ENCODE assay signal across 8 cellular contexts in the genomic region with DNA sequence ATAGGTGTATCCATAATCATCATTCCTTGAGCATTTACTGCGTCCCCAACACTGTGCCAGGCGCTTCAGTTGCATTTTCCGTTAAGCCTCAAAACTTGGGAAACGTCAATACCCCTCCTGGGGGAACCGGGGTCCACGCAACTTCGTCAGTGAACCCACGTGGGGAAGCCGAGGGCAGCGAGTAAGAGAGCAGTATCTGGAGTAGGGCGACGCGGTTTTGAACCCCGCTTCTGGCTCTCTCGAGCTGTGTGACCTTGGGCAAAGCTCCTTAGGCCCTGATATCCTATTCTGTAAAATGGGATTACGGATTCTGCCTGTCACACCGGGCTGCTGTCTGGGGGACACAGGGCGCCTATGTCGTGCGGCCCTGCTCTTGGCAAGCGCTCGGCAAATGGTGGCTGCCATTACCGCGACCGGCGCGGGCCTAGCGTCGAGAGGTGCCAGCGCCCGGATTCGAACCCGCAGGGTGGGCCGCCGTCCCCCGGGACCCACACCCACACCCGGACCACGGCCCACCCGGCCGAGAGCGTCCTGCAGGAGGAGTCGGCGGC. TPM values are rescaled to one million over a fixed set of nuclear protein-coding genes. Genes with fewer than 3 reads are reported as not detected.
DNase-seq lines count a peak whose midpoint lies in the region; ATAC-seq and TF ChIP-seq lines count a peak whose summit lies in the region.

No MANE protein-coding gene starts in this region.

- WGBS in adipose tissue, 3 donors: 1 to 2% (median 2%) methylated on average over 43 of the region's 43 CpGs
- 2 to 4% methylated on average over 17 of the region's 43 CpGs for WGBS in tibial nerve, 2 donors

- peaks cover 4 to 61% (median 39%) of the 10 kb centered on the region in 4 donors for H3K4me1 ChIP-seq in tibial nerve

- in situ Hi-C loops in G401 (cut with HindIII; ENCODE audit: low sequenced_read_pairs): no loop called here

- H3K27me3 ChIP-seq in layer of hippocampus (ENCODE audit: control insufficient read depth, insufficient read depth, low read length): no peaks in the 10 kb centered on the region
- H3K27me3 ChIP-seq in tibial nerve: no peaks in the 10 kb centered on the region

- no peaks in the 10 kb centered on the region for H3K9me3 ChIP-seq in tibial nerve

- no peak for TF ChIP-seq EP300 in tibial nerve (IDR thresholded peaks at IDR 0.05)

- peak overlapping the region; percentile 70 to 86 (median 74) for H3K4me3 ChIP-seq in tibial nerve

- H3K27ac ChIP-seq in adipose tissue (ENCODE audit: low read depth, low read length): peak overlapping the region; percentile 12
- H3K27ac ChIP-seq in layer of hippocampus (ENCODE audit: low read depth, low read length): peak overlapping the region; percentile 88
- H3K27ac ChIP-seq in tibial nerve: peak overlapping the region; percentile 79 to 95 (median 90)

- no peak for TF ChIP-seq POLR2A in tibial nerve (IDR thresholded peaks at IDR 0.05)

- no peak for TF ChIP-seq CTCF in tibial nerve (IDR thresholded peaks at IDR 0.05)

- DNase-seq in tibial nerve (ENCODE audit: low spot score in 2 of 2): no peak
- no peak for DNase-seq in NCI-H1694 (lab: John Stamatoyannopoulos, UW)
- DNase-seq in G401 (ENCODE audit: low spot score): no peak
- no peak for DNase-seq in NCI-H1694 treated with DMSO at 0.1 percent for 48 hours (lab: John Stamatoyannopoulos, UW)

- ATAC-seq in GM18502 (IDR thresholded peaks at IDR 0.05; ENCODE audit: poor library complexity, unreplicated experiment) (peak; percentile 29), HG03025 (IDR thresholded peaks at IDR 0.05; ENCODE audit: low FRiP score, unreplicated experiment) (peak; percentile 26)

- peaks cover 0 to 42% (median 17%) of the 10 kb centered on the region in 3 donors for H3K36me3 ChIP-seq in tibial nerve

RNA-seq across cellular contexts. Expression of a gene that starts 0.6 kb away (rescaled TPM):
- 10 to 100 TPM; 19.6 to 44.8 (median 31.3) TPM for polyA plus RNA-seq in adipose tissue
- total RNA-seq in tibial nerve: 100 to 1,000 TPM in 2 of 4 donors, 10 to 100 TPM in 2; 76.9 to 113 (median 103) TPM
- 93.8 and 95.5 TPM in 2 replicates for total RNA-seq in G401 (2014; rRNA removed; shearing (Covaris generic))

Comparison
In these comparisons a context has a peak if more than half of its experiments do, and no peak if none do; other contexts are left out.
1. H3K27ac ChIP-seq: peak in every context shown above with its lines; median percentile 90 in tibial nerve; 88 in layer of hippocampus; 12 in adipose tissue.